ENCODE assay signal across 15 cellular contexts in the genomic region with DNA sequence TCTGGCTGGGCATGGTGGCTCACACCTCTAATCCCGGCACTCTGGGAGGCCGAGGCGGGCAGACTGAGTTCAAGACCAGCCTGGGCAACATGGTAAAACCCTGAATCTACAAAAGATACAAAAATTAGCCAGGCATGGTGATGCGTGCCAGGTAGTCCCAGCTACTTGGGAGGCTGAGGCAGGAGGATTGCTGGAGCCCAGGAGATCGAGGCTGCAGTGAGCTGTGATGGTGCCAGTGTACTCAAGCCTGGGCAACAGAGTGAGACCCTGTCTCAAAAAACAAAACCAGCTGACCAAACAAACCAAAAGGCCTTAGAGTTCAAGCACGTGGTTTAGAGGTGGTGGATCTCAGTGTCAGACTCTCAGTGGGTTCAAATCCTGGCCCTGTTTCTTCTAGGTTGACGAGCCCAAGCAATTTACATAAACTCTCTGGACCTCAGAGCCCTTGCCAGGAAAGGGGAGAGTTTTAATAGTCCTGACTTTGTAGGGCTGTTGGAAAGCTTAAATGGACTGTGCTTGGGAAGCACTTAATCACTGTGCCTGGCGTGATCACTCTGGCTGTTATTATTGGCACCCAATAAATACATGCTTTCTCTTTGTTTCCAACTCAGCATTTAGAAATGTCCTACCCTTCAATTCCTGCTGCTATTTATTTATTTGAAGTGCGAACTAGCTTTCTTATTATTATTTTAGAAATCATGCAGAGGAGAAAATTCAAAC. TPM values are rescaled to one million over a fixed set of nuclear protein-coding genes. Genes with fewer than 3 reads are reported as not detected.
DNase-seq lines count a peak whose midpoint lies in the region; ATAC-seq and TF ChIP-seq lines count a peak whose summit lies in the region.
"Had no signal": no experiment of that assay in that cellular context is flagged by ENCODE, and none has a peak within 500 bp of the region (broad histone marks: within the 10 kb centered on the region; RNA-seq: fewer than 3 reads in every experiment).

No MANE protein-coding gene starts in this region.

- H3K9me3 Mint-ChIP-seq in activated CD4-positive, alpha-beta T cell treated with anti-CD3 and anti-CD28 coated beads, Interleukin-2, amount 10 ng/mL, durations not matched to agents 24 days and 14 days, result no peaks in the 10 kb centered on the region
- no peaks in the 10 kb centered on the region for H3K9me3 Mint-ChIP-seq in dendritic cell treated with granulocyte-macrophage colony-stimulating factor and Interleukin-4, amounts not matched to agents 40 ng/mL and 50 ng/mL, for 4 days

- H3K4me1 Mint-ChIP-seq in activated CD4-positive, alpha-beta T cell treated with anti-CD3 and anti-CD28 coated beads, Interleukin-2, amount 10 ng/mL, durations not matched to agents 24 days and 14 days, result peaks cover 46% of the 10 kb centered on the region
- peaks cover 37% of the 10 kb centered on the region for H3K4me1 Mint-ChIP-seq in dendritic cell treated with granulocyte-macrophage colony-stimulating factor and Interleukin-4, amounts not matched to agents 40 ng/mL and 50 ng/mL, for 4 days (ENCODE audit: low read depth)

- DNase-seq in activated CD4-positive, alpha-beta T cell treated with anti-CD3 and anti-CD28 coated beads, Interleukin-2, amount 10 ng/mL, durations not matched to agents 24 days and 14 days, result no peak
- no peak for DNase-seq in activated CD4-positive, alpha-beta T cell treated with anti-CD3 and anti-CD28 coated beads for 1 hour
- DNase-seq in lung microvascular endothelial cell (ENCODE audit: low read depth in 2 of 2) (peak; percentile 65 to 92), thyroid gland (peak in 1 of 2 donors; percentile 47), kidney glomerular epithelial cell (lab: John Stamatoyannopoulos, UW) (no peak), activated gamma-delta T cell treated with Interleukin-2 at 50 U/mL for 16 hours (no peak)
- DNase-seq: ACHN; activated naive CD4-positive, alpha-beta T cell treated with anti-CD3 and anti-CD28 coated beads, Interleukin-2, amount 50 U/mL, for 16 hours; effector memory CD4-positive, alpha-beta T cell; Karpas-422; SIG-M5; uterus had no signal

- WGBS in thyroid gland, 2 donors, result 61 to 80% methylated on average over 9 of the region's 9 CpGs

- H3K27ac Mint-ChIP-seq in activated CD4-positive, alpha-beta T cell treated with anti-CD3 and anti-CD28 coated beads, Interleukin-2, amount 10 ng/mL, durations not matched to agents 24 days and 14 days, result peak overlapping the region; percentile 59
- peak overlapping the region; percentile 39 for H3K27ac Mint-ChIP-seq in dendritic cell treated with granulocyte-macrophage colony-stimulating factor and Interleukin-4, amounts not matched to agents 40 ng/mL and 50 ng/mL, for 4 days

- intact Hi-C loops in activated CD4-positive, alpha-beta T cell treated with anti-CD3 and anti-CD28 coated beads, Interleukin-2, amount 10 ng/mL, durations not matched to agents 24 days and 14 days (cut with micrococcal nuclease), result no loop called here
- intact Hi-C loops in dendritic cell treated with granulocyte-macrophage colony-stimulating factor and Interleukin-4, amounts not matched to agents 40 ng/mL and 50 ng/mL, for 4 days (cut with micrococcal nuclease), result no loop called here
- intact Hi-C loops in thyroid gland (cut with DNase I), result no loop called here

- peak in 1 of 2 donors; percentile 10 for TF ChIP-seq POLR2A in thyroid gland (IDR thresholded peaks at IDR 0.05)

- H3K27me3 Mint-ChIP-seq in activated CD4-positive, alpha-beta T cell treated with anti-CD3 and anti-CD28 coated beads, Interleukin-2, amount 10 ng/mL, durations not matched to agents 24 days and 14 days, result no peaks in the 10 kb centered on the region
- H3K27me3 Mint-ChIP-seq in dendritic cell treated with granulocyte-macrophage colony-stimulating factor and Interleukin-4, amounts not matched to agents 40 ng/mL and 50 ng/mL, for 4 days, result no peaks in the 10 kb centered on the region

- no peak for TF ChIP-seq CTCF in thyroid gland (IDR thresholded peaks at IDR 0.05)

- H3K36me3 ChIP-seq in thyroid gland, result no peaks in the 10 kb centered on the region
- H3K36me3 ChIP-seq: uterus had no signal

- peaks cover 33% of the 10 kb centered on the region for H3K36me3 Mint-ChIP-seq in activated CD4-positive, alpha-beta T cell treated with anti-CD3 and anti-CD28 coated beads, Interleukin-2, amount 10 ng/mL, durations not matched to agents 24 days and 14 days (ENCODE audit: low read depth)
- peaks cover 68% of the 10 kb centered on the region for H3K36me3 Mint-ChIP-seq in dendritic cell treated with granulocyte-macrophage colony-stimulating factor and Interleukin-4, amounts not matched to agents 40 ng/mL and 50 ng/mL, for 4 days (ENCODE audit: low read depth)

- H3K4me3 Mint-ChIP-seq in activated CD4-positive, alpha-beta T cell treated with anti-CD3 and anti-CD28 coated beads, Interleukin-2, amount 10 ng/mL, durations not matched to agents 24 days and 14 days, result no peak overlapping the region
- H3K4me3 Mint-ChIP-seq in dendritic cell treated with granulocyte-macrophage colony-stimulating factor and Interleukin-4, amounts not matched to agents 40 ng/mL and 50 ng/mL, for 4 days, result no peak overlapping the region

- H3K4me1 ChIP-seq in thyroid gland, result peaks cover 61 to 64% of the 10 kb centered on the region in 2 donors

- no peaks in the 10 kb centered on the region for H3K27me3 ChIP-seq in thyroid gland
- H3K27me3 ChIP-seq: neutrophil, uterus had no signal

- no peak for ATAC-seq in GM18909 (IDR thresholded peaks at IDR 0.05; ENCODE audit: poor library complexity, unreplicated experiment)

- H3K9me3 ChIP-seq in thyroid gland, result no peaks in the 10 kb centered on the region
- H3K9me3 ChIP-seq: neutrophil, uterus had no signal

- H3K27ac ChIP-seq in thyroid gland, result peak overlapping the region; percentile 46 to 82 (median 73)
- H3K27ac ChIP-seq: neutrophil, uterus had no signal

- H3K4me3 ChIP-seq in thyroid gland (replicated peaks in 1 of 3), result no peak overlapping the region
- H3K4me3 ChIP-seq: uterus had no signal

RNA-seq across cellular contexts. Expression of gene ABCC1, which starts 44.7 kb away (rescaled TPM):
- 92.2 and 93.5 TPM in 2 replicates for total RNA-seq in activated CD4-positive, alpha-beta T cell treated with anti-CD3 and anti-CD28 coated beads, Interleukin-2, amount 10 ng/mL, durations not matched to agents 24 days and 14 days
- 16.6 and 25.4 TPM in 2 replicates for total RNA-seq in lung microvascular endothelial cell
- total RNA-seq in thyroid gland, result 10 to 100 TPM; 42.7 to 76.7 (median 70.1) TPM

Comparison
In these comparisons a context has a peak if more than half of its experiments do, and no peak if none do; other contexts are left out.
1. DNase-seq: peak in lung microvascular endothelial cell (2 of 2); none in activated CD4-positive, alpha-beta T cell treated with anti-CD3 and anti-CD28 coated beads, Interleukin-2, amount 10 ng/mL, durations not matched to agents 24 days and 14 days (single experiment), activated CD4-positive, alpha-beta T cell treated with anti-CD3 and anti-CD28 coated beads for 1 hour (single experiment), kidney glomerular epithelial cell (single experiment) and activated gamma-delta T cell treated with Interleukin-2 at 50 U/mL for 16 hours (single experiment).